ENCODE assay signal across 3 cellular contexts in genomic region chr11:129910360-129910759, GRCh38.
TF ChIP-seq lines count a peak whose summit lies in the region.

No MANE protein-coding gene starts in this region.

TF ChIP-seq in IMR-90, 13 proteins besides CTCF, POLR2A, EP300 and RAD21:
- TF ChIP-seq FOS (IDR thresholded peaks at IDR 0.05; ENCODE audit: low read depth, low read length) (no peak), MXI1 (IDR thresholded peaks at IDR 0.05; ENCODE audit: borderline replicate concordance, low read depth, low read length) (no peak), CEBPB (IDR thresholded peaks at IDR 0.05; ENCODE audit: low read depth, low read length) (no peak), MAZ (IDR thresholded peaks at IDR 0.05; ENCODE audit: borderline replicate concordance, low read depth, low read length) (no peak), USF2 (IDR thresholded peaks at IDR 0.05; ENCODE audit: low read depth, low read length) (no peak), RCOR1 (IDR thresholded peaks at IDR 0.05; ENCODE audit: insufficient replicate concordance, low read length) (no peak), RFX5 (IDR thresholded peaks at IDR 0.05; ENCODE audit: low read depth, low read length) (no peak), CHD1 (IDR thresholded peaks at IDR 0.05; ENCODE audit: low read depth, low read length) (no peak), ELK1 (IDR thresholded peaks at IDR 0.05; ENCODE audit: borderline replicate concordance, low read depth, low read length) (no peak)

TF ChIP-seq in WTC11, 78 proteins besides CTCF, POLR2A, EP300 and RAD21:
- TF ChIP-seq CBFB (CRISPR knock-in tag; IDR thresholded peaks at IDR 0.05; ENCODE audit: low read depth) (no peak), MAX (CRISPR knock-in tag; IDR thresholded peaks at IDR 0.05) (no peak), IRF1 (CRISPR knock-in tag; IDR thresholded peaks at IDR 0.05) (no peak), NR3C1 (CRISPR knock-in tag; conservative IDR thresholded peaks at IDR 0.05; ENCODE audit: low read depth) (no peak)

TF ChIP-seq in HepG2, 621 proteins besides CTCF, POLR2A, EP300 and RAD21:
- TF ChIP-seq ZNF83 (CRISPR knock-in tag; IDR thresholded peaks at IDR 0.05; ENCODE audit: borderline replicate concordance) (no peak), ZNF572 (CRISPR knock-in tag; IDR thresholded peaks at IDR 0.05) (no peak), NFAT5 (CRISPR knock-in tag; IDR thresholded peaks at IDR 0.05) (no peak)
